ENCODE assay signal across 8 cellular contexts in genomic region chr10:79443338-79444242, GRCh38. TPM values are rescaled to one million over a fixed set of nuclear protein-coding genes. Genes with fewer than 3 reads are reported as not detected.
DNase-seq lines count a peak whose midpoint lies in the region; ATAC-seq, FAIRE-seq and TF ChIP-seq lines count a peak whose summit lies in the region.

No MANE protein-coding gene starts in this region.

- H3K4me3 Mint-ChIP-seq in HFFc6: peak overlapping the region; percentile 93
- H3K4me3 Mint-ChIP-seq in activated CD4-positive, alpha-beta memory T cell treated with anti-CD3 and anti-CD28 coated beads, Interleukin-2, amount 10 ng/mL, durations not matched to agents 7 days and 5 days: peak overlapping the region; percentile 82
- H3K4me3 Mint-ChIP-seq in stimulated activated effector memory CD8-positive, alpha-beta T cell treated with anti-CD3 and anti-CD28 coated beads, Interleukin-12 subunit alpha, Interleukin-12 subunit beta, amount 100 ng/mL, for 72 hours: peak overlapping the region; percentile 64

- peak overlapping the region; percentile 80 for H3K4me3 ChIP-seq in iPS-20b (ENCODE audit: low read length)

- CTCF ChIA-PET in activated CD4-positive, alpha-beta memory T cell treated with anti-CD3 and anti-CD28 coated beads, Interleukin-2, amount 10 ng/mL, durations not matched to agents 7 days and 5 days (lab: Charles Lee): interaction anchor here (1.4 to 2.1 kb wide), 2 partner anchors 24 to 69 kb away, joined by 5 read pairs; no protein-coding TSS in a partner anchor

- DNase-seq in HFFc6 (no peak), NCI-H1436 (lab: John Stamatoyannopoulos, UW) (no peak), RCC 7860 (ENCODE audit: low spot score) (no peak), NOMO-1 (lab: John Stamatoyannopoulos, UW; ENCODE audit: unreplicated experiment in 2 of 2) (no peak)
- no peak for DNase-seq in activated CD4-positive, alpha-beta memory T cell treated with anti-CD3 and anti-CD28 coated beads, Interleukin-2, amount 10 ng/mL, durations not matched to agents 7 days and 5 days
- no peak for DNase-seq in stimulated activated effector memory CD8-positive, alpha-beta T cell treated with anti-CD3 and anti-CD28 coated beads, Interleukin-12 subunit alpha, Interleukin-12 subunit beta, amount 100 ng/mL, for 72 hours (ENCODE audit: low spot score in 2 of 2)
- no peak for DNase-seq in activated CD4-positive, alpha-beta T cell treated with anti-CD3 and anti-CD28 coated beads for 48 hours

- H3K9me3 Mint-ChIP-seq in HFFc6: no peaks in the 10 kb centered on the region
- no peaks in the 10 kb centered on the region for H3K9me3 Mint-ChIP-seq in activated CD4-positive, alpha-beta memory T cell treated with anti-CD3 and anti-CD28 coated beads, Interleukin-2, amount 10 ng/mL, durations not matched to agents 7 days and 5 days
- H3K9me3 Mint-ChIP-seq in stimulated activated effector memory CD8-positive, alpha-beta T cell treated with anti-CD3 and anti-CD28 coated beads, Interleukin-12 subunit alpha, Interleukin-12 subunit beta, amount 100 ng/mL, for 72 hours: no peaks in the 10 kb centered on the region

- H3K27ac ChIP-seq in iPS-20b (ENCODE audit: low read length): no peak overlapping the region

- peaks cover 42% of the 10 kb centered on the region for H3K27me3 ChIP-seq in iPS-20b (ENCODE audit: insufficient read depth, low read length)

- H3K36me3 Mint-ChIP-seq in HFFc6 (ENCODE audit: low read depth): peaks cover 12% of the 10 kb centered on the region; the same call in 1 of the 2 replicates
- no peaks in the 10 kb centered on the region for H3K36me3 Mint-ChIP-seq in activated CD4-positive, alpha-beta memory T cell treated with anti-CD3 and anti-CD28 coated beads, Interleukin-2, amount 10 ng/mL, durations not matched to agents 7 days and 5 days (ENCODE audit: low read depth)
- no peaks in the 10 kb centered on the region for H3K36me3 Mint-ChIP-seq in stimulated activated effector memory CD8-positive, alpha-beta T cell treated with anti-CD3 and anti-CD28 coated beads, Interleukin-12 subunit alpha, Interleukin-12 subunit beta, amount 100 ng/mL, for 72 hours

- no peak overlapping the region for H3K9ac ChIP-seq in iPS-20b (ENCODE audit: low read depth, low read length)

- no peaks in the 10 kb centered on the region for H3K36me3 ChIP-seq in iPS-20b (ENCODE audit: insufficient read depth, low read depth, low read length)

- TF ChIP-seq CTCF in HFFc6 (IDR thresholded peaks at IDR 0.05): no peak

- peaks cover 74% of the 10 kb centered on the region for H3K4me1 Mint-ChIP-seq in HFFc6 (ENCODE audit: low read depth)
- H3K4me1 Mint-ChIP-seq in activated CD4-positive, alpha-beta memory T cell treated with anti-CD3 and anti-CD28 coated beads, Interleukin-2, amount 10 ng/mL, durations not matched to agents 7 days and 5 days: peaks cover 25% of the 10 kb centered on the region
- H3K4me1 Mint-ChIP-seq in stimulated activated effector memory CD8-positive, alpha-beta T cell treated with anti-CD3 and anti-CD28 coated beads, Interleukin-12 subunit alpha, Interleukin-12 subunit beta, amount 100 ng/mL, for 72 hours: peaks cover 33% of the 10 kb centered on the region

- H3K9me3 ChIP-seq in iPS-20b (ENCODE audit: insufficient read depth, low read depth, low read length): no peaks in the 10 kb centered on the region

- peak overlapping the region; percentile 85 for H3K27ac Mint-ChIP-seq in HFFc6
- no peak overlapping the region for H3K27ac Mint-ChIP-seq in activated CD4-positive, alpha-beta memory T cell treated with anti-CD3 and anti-CD28 coated beads, Interleukin-2, amount 10 ng/mL, durations not matched to agents 7 days and 5 days
- peak overlapping the region; percentile 67 for H3K27ac Mint-ChIP-seq in stimulated activated effector memory CD8-positive, alpha-beta T cell treated with anti-CD3 and anti-CD28 coated beads, Interleukin-12 subunit alpha, Interleukin-12 subunit beta, amount 100 ng/mL, for 72 hours

- H3K4me1 ChIP-seq in iPS-20b (ENCODE audit: insufficient read depth, low read length): peaks cover 5% of the 10 kb centered on the region; the same call in 1 of the 2 replicates

- H3K27me3 Mint-ChIP-seq in HFFc6 (ENCODE audit: insufficient read depth): no peaks in the 10 kb centered on the region; the same call in none of the 2 replicates
- H3K27me3 Mint-ChIP-seq in activated CD4-positive, alpha-beta memory T cell treated with anti-CD3 and anti-CD28 coated beads, Interleukin-2, amount 10 ng/mL, durations not matched to agents 7 days and 5 days: peaks cover 42% of the 10 kb centered on the region

- POLR2A ChIA-PET in activated CD4-positive, alpha-beta memory T cell treated with anti-CD3 and anti-CD28 coated beads, Interleukin-2, amount 10 ng/mL, durations not matched to agents 7 days and 5 days (lab: Charles Lee): interaction anchor here (1.4 kb wide), 1 partner anchor 127 kb away, joined by 3 read pairs; no protein-coding TSS in a partner anchor

- no peak for ATAC-seq in stimulated activated effector memory CD8-positive, alpha-beta T cell treated with anti-CD3 and anti-CD28 coated beads, Interleukin-12 subunit alpha, Interleukin-12 subunit beta, amount 100 ng/mL, for 72 hours

- FAIRE-seq in RCC 7860 (lab: Jason Lieb, UNC): no peak

RNA-seq across cellular contexts. Expression of gene ZCCHC24, which starts 1.8 kb away (rescaled TPM):
- 10 to 100 TPM; 33.2 to 40.3 (median 37.5) TPM for total RNA-seq in HFFc6 (2021; fragmentation: NEBNext Ultra II Directional; extraction: Animal tissue kit (Norgen Biotek cat#: 25700))
- 1 to 10 TPM; 1.5 TPM for total RNA-seq in activated CD4-positive, alpha-beta memory T cell treated with anti-CD3 and anti-CD28 coated beads, Interleukin-2, amount 10 ng/mL, durations not matched to agents 7 days and 5 days

Comparison
In these comparisons a context has a peak if more than half of its experiments do, and no peak if none do; other contexts are left out.
1. RNA of gene ZCCHC24, which starts 1.8 kb away (total RNA-seq): 33.2 to 40.3 TPM in HFFc6; 1.5 TPM in activated CD4-positive, alpha-beta memory T cell treated with anti-CD3 and anti-CD28 coated beads, Interleukin-2, amount 10 ng/mL, durations not matched to agents 7 days and 5 days; every median in the first group is over 10 times any median in the second.
2. Peak in every context shown above with its lines, with median percentiles within 50 percentile points of each other: H3K4me3 Mint-ChIP-seq.